Comparison of ENCODE assay signal across 1 cellular context in the genomic region with DNA sequence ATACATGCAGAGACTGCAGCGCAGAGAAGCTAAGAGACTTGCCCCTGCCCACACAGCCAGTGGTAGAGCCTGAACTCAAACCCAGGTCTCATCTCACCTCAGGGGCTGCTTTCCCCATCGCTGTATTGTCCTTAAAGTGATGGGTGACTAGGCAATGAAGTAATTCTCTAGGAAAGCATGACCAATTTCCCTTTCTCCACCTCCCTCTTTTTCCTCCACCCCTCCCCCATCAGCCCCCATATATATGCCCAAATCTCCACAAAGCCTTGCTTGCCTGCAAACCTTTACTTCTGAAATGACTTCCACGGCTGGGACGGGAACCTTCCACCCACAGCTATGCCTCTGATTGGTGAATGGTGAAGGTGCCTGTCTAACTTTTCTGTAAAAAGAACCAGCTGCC.
TF ChIP-seq lines count a peak whose summit lies in the region.

A gene with protein sequence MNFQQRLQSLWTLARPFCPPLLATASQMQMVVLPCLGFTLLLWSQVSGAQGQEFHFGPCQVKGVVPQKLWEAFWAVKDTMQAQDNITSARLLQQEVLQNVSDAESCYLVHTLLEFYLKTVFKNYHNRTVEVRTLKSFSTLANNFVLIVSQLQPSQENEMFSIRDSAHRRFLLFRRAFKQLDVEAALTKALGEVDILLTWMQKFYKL (plus strand): TSS at position 269 of the 400 bp plus-strand sequence. CDS start 390 bp downstream, outside the sequence.

TF ChIP-seq in A549, 52 proteins besides CTCF, POLR2A, EP300 and RAD21 (continued from another document):
- TF ChIP-seq RARB (CRISPR knock-in tag; IDR thresholded peaks at IDR 0.05) (no peak), ZFP36 (IDR thresholded peaks at IDR 0.05; ENCODE audit: borderline replicate concordance, partially characterized antibody) (no peak), KDM5A (IDR thresholded peaks at IDR 0.05) (no peak), GATA3 (IDR thresholded peaks at IDR 0.05; ENCODE audit: borderline replicate concordance) (no peak), NR3C1 (IDR thresholded peaks at IDR 0.05) (no peak), HOXB5 (CRISPR knock-in tag; IDR thresholded peaks at IDR 0.05) (no peak), FOSB (CRISPR knock-in tag; IDR thresholded peaks at IDR 0.05) (no peak), SMC3 (IDR thresholded peaks at IDR 0.05) (no peak)
- TF ChIP-seq, protein P1, sequence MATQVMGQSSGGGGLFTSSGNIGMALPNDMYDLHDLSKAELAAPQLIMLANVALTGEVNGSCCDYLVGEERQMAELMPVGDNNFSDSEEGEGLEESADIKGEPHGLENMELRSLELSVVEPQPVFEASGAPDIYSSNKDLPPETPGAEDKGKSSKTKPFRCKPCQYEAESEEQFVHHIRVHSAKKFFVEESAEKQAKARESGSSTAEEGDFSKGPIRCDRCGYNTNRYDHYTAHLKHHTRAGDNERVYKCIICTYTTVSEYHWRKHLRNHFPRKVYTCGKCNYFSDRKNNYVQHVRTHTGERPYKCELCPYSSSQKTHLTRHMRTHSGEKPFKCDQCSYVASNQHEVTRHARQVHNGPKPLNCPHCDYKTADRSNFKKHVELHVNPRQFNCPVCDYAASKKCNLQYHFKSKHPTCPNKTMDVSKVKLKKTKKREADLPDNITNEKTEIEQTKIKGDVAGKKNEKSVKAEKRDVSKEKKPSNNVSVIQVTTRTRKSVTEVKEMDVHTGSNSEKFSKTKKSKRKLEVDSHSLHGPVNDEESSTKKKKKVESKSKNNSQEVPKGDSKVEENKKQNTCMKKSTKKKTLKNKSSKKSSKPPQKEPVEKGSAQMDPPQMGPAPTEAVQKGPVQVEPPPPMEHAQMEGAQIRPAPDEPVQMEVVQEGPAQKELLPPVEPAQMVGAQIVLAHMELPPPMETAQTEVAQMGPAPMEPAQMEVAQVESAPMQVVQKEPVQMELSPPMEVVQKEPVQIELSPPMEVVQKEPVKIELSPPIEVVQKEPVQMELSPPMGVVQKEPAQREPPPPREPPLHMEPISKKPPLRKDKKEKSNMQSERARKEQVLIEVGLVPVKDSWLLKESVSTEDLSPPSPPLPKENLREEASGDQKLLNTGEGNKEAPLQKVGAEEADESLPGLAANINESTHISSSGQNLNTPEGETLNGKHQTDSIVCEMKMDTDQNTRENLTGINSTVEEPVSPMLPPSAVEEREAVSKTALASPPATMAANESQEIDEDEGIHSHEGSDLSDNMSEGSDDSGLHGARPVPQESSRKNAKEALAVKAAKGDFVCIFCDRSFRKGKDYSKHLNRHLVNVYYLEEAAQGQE (IDR thresholded peaks at IDR 0.05), result no peak
- TF ChIP-seq, protein P2, sequence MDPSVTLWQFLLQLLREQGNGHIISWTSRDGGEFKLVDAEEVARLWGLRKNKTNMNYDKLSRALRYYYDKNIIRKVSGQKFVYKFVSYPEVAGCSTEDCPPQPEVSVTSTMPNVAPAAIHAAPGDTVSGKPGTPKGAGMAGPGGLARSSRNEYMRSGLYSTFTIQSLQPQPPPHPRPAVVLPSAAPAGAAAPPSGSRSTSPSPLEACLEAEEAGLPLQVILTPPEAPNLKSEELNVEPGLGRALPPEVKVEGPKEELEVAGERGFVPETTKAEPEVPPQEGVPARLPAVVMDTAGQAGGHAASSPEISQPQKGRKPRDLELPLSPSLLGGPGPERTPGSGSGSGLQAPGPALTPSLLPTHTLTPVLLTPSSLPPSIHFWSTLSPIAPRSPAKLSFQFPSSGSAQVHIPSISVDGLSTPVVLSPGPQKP (IDR thresholded peaks at IDR 0.05; ENCODE audit: low read depth, low read length), result no peak
- TF ChIP-seq, protein P3, sequence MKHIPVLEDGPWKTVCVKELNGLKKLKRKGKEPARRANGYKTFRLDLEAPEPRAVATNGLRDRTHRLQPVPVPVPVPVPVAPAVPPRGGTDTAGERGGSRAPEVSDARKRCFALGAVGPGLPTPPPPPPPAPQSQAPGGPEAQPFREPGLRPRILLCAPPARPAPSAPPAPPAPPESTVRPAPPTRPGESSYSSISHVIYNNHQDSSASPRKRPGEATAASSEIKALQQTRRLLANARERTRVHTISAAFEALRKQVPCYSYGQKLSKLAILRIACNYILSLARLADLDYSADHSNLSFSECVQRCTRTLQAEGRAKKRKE (CRISPR knock-in tag; IDR thresholded peaks at IDR 0.05; ENCODE audit: low read depth), result no peak
- TF ChIP-seq, protein P4, sequence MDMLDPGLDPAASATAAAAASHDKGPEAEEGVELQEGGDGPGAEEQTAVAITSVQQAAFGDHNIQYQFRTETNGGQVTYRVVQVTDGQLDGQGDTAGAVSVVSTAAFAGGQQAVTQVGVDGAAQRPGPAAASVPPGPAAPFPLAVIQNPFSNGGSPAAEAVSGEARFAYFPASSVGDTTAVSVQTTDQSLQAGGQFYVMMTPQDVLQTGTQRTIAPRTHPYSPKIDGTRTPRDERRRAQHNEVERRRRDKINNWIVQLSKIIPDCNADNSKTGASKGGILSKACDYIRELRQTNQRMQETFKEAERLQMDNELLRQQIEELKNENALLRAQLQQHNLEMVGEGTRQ (IDR thresholded peaks at IDR 0.05), result no peak
